ENCODE assay signal across 30 cellular contexts in genomic region chr2:84194906-84195644, GRCh38.
DNase-seq lines count a peak whose midpoint lies in the region; ATAC-seq, FAIRE-seq and TF ChIP-seq lines count a peak whose summit lies in the region.
"Had no signal": no experiment of that assay in that cellular context is flagged by ENCODE, and none has a peak within 500 bp of the region (broad histone marks: within the 10 kb centered on the region; RNA-seq: fewer than 3 reads in every experiment).

No MANE protein-coding gene starts in this region.

- BruUV-seq in HepG2 (replicated peaks; lab: Mats Ljungman, UMichigan): no TSS peak

- no peak overlapping the region for H3K27ac Mint-ChIP-seq in neural progenitor cell
- H3K27ac Mint-ChIP-seq in CD4-positive, alpha-beta T cell: no peak overlapping the region
- H3K27ac Mint-ChIP-seq: CD8-positive, alpha-beta T cell had no signal

- no peak overlapping the region for H3K4me3 Mint-ChIP-seq in neural progenitor cell
- no peak overlapping the region for H3K4me3 Mint-ChIP-seq in CD4-positive, alpha-beta T cell
- H3K4me3 Mint-ChIP-seq: CD8-positive, alpha-beta T cell had no signal

- H3K9me3 Mint-ChIP-seq in neural progenitor cell: no peaks in the 10 kb centered on the region
- peaks cover 2% of the 10 kb centered on the region for H3K9me3 Mint-ChIP-seq in CD4-positive, alpha-beta T cell

- H3K9ac ChIP-seq in HepG2 (ENCODE audit: insufficient read depth, low read depth, low read length) (no peak overlapping the region), neural progenitor cell (no peak overlapping the region)

- no peaks in the 10 kb centered on the region for H3K4me1 Mint-ChIP-seq in neural progenitor cell
- H3K4me1 Mint-ChIP-seq in CD4-positive, alpha-beta T cell (ENCODE audit: low read depth): no peaks in the 10 kb centered on the region

- H3K4me3 ChIP-seq in HepG2 (replicated peaks in 1 of 3; ENCODE audit: insufficient read depth in 1 of 3, low read depth in 2 of 3, low read length in 3 of 3) (no peak overlapping the region), right lobe of liver (no peak overlapping the region), neural progenitor cell (no peak overlapping the region)
- H3K4me3 ChIP-seq: PC-9, SJCRH30 had no signal

- ATAC-seq in HepG2 (no peak), right lobe of liver (no peak), HG02678 (IDR thresholded peaks at IDR 0.05; ENCODE audit: unreplicated experiment) (no peak)
- ATAC-seq in CD4-positive, alpha-beta T cell (ENCODE audit: poor library complexity): no peak
- ATAC-seq: CD8-positive, alpha-beta T cell; Right ventricle myocardium inferior; SK-N-SH treated with all-trans-retinoic acid at 6 μM for 48 hours had no signal

- intact Hi-C loops in HepG2 (cut with micrococcal nuclease; ENCODE audit: unreplicated experiment): no loop called here
- intact Hi-C loops in right lobe of liver (cut with DNase I): no loop called here
- intact Hi-C loops in CD4-positive, alpha-beta T cell (cut with DNase I, micrococcal nuclease): no loop called here

- no peak for TF ChIP-seq CTCF in HepG2 (CRISPR knock-in tag; IDR thresholded peaks at IDR 0.05)
- TF ChIP-seq CTCF in right lobe of liver (IDR thresholded peaks at IDR 0.05): no peak
- TF ChIP-seq CTCF in neural progenitor cell (IDR thresholded peaks at IDR 0.05): no peak
- no peak for TF ChIP-seq CTCF in CD4-positive, alpha-beta T cell (IDR thresholded peaks at IDR 0.05)

- H3K4me1 ChIP-seq in HepG2 (ENCODE audit: insufficient read depth, low read length) (no peaks in the 10 kb centered on the region), right lobe of liver (no peaks in the 10 kb centered on the region), neural progenitor cell (no peaks in the 10 kb centered on the region)
- H3K4me1 ChIP-seq: SJCRH30 had no signal

- no peaks in the 10 kb centered on the region for H4K20me1 ChIP-seq in HepG2 (ENCODE audit: insufficient read depth, low read length)
- no peaks in the 10 kb centered on the region for H4K20me1 ChIP-seq in neural progenitor cell (ENCODE audit: low read depth)

- no peak for TF ChIP-seq RAD21 in HepG2 (CRISPR knock-in tag; IDR thresholded peaks at IDR 0.05)

- no peak for TF ChIP-seq EP300 in HepG2 (IDR thresholded peaks at IDR 0.05; ENCODE audit: low read depth in 2 of 2, low read length in 2 of 2)
- TF ChIP-seq EP300 in HepG2 (CRISPR knock-in tag; IDR thresholded peaks at IDR 0.05; ENCODE audit: borderline replicate concordance): no peak

- H3K4me2 ChIP-seq in HepG2 (ENCODE audit: low read depth, low read length) (no peak overlapping the region), neural progenitor cell (no peak overlapping the region)
- H3K4me2 ChIP-seq: PC-9 had no signal

- CTCF ChIA-PET in HepG2 (lab: Yijun Ruan, JAX; ENCODE audit: low intra/inter-chr PET ratio, low total read pairs): no interaction called here
- CTCF ChIA-PET in CD4-positive, alpha-beta T cell (lab: Charles Lee): no interaction called here

- in situ Hi-C loops in HepG2 (cut with HindIII; ENCODE audit: extremely low pct_ligation_motif_present, low pct_unique_long_range_greater_than_20kb): no loop called here

- H3K27me3 ChIP-seq in HepG2 (ENCODE audit: control insufficient read depth in 1 of 2, insufficient read depth in 2 of 2, low read length in 2 of 2) (peaks cover 0 to 5% of the 10 kb centered on the region in 2 experiments; a peak in 1 of 5 replicates), right lobe of liver (no peaks in the 10 kb centered on the region), neural progenitor cell (no peaks in the 10 kb centered on the region)
- H3K27me3 ChIP-seq in CD4-positive, alpha-beta T cell (ENCODE audit: control insufficient read depth, insufficient read depth, low read length): no peaks in the 10 kb centered on the region
- H3K27me3 ChIP-seq: SJCRH30 had no signal

- DNase-seq in HepG2 (ENCODE audit: low spot score): no peak
- DNase-seq in right lobe of liver: no peak
- peak; percentile 66 for DNase-seq in left kidney (ENCODE audit: low read depth, low spot score)
- DNase-seq in neural progenitor cell (ENCODE audit: low spot score): peak; percentile 24
- no peak for DNase-seq in NCI-H510A (lab: John Stamatoyannopoulos, UW)
- no peak for DNase-seq in CD4-positive, alpha-beta T cell
- DNase-seq: C1 segment of cervical spinal cord; CD8-positive, alpha-beta T cell; DMS79 treated with DMSO at 0.1 percent for 48 hours; GF-D8; HCEC 1CT; Kasumi-1; NCI-H1092 treated with DMSO at 0.1 percent for 48 hours; NCI-H1436; NCI-H187; NCI-H2081 treated with DMSO at 0.1 percent for 48 hours; NCI-H2171; NCI-H226; NCI-H510A treated with DMSO at 0.1 percent for 48 hours; NCI-H774; PC-9; SJCRH30 had no signal

- H3K36me3 ChIP-seq in HepG2 (replicated peaks in 1 of 2; ENCODE audit: control insufficient read depth in 1 of 2, insufficient read depth in 2 of 2, low read length in 2 of 2) (no peaks in the 10 kb centered on the region), right lobe of liver (no peaks in the 10 kb centered on the region), neural progenitor cell (no peaks in the 10 kb centered on the region)
- H3K36me3 ChIP-seq: SJCRH30 had no signal

- H3K27ac ChIP-seq in HepG2 (ENCODE audit: extremely low read length, insufficient read depth, low read length) (no peak overlapping the region), right lobe of liver (no peak overlapping the region), neural progenitor cell (no peak overlapping the region)
- H3K27ac ChIP-seq in CD4-positive, alpha-beta T cell (ENCODE audit: low read depth, low read length): no peak overlapping the region
- H3K27ac ChIP-seq: HL-60, PC-9, SJCRH30 had no signal

- H3K27me3 Mint-ChIP-seq in neural progenitor cell (ENCODE audit: insufficient read depth, low read depth): no peaks in the 10 kb centered on the region
- H3K27me3 Mint-ChIP-seq in CD4-positive, alpha-beta T cell: peaks cover 19% of the 10 kb centered on the region

- H3K9me3 ChIP-seq in HepG2 (ENCODE audit: low read length): no peaks in the 10 kb centered on the region
- no peaks in the 10 kb centered on the region for H3K9me3 ChIP-seq in right lobe of liver
- H3K9me3 ChIP-seq in neural progenitor cell (ENCODE audit: low read depth): no peaks in the 10 kb centered on the region
- no peaks in the 10 kb centered on the region for H3K9me3 ChIP-seq in CD4-positive, alpha-beta T cell (ENCODE audit: control insufficient read depth, low read length)
- H3K9me3 ChIP-seq: SJCRH30 had no signal

- H3K79me2 ChIP-seq in HepG2 (ENCODE audit: insufficient read depth, low read length) (no peaks in the 10 kb centered on the region), neural progenitor cell (ENCODE audit: low read depth) (no peaks in the 10 kb centered on the region)

- POLR2A ChIA-PET in HepG2 (lab: Yijun Ruan, JAX): no interaction called here
- POLR2A ChIA-PET in CD4-positive, alpha-beta T cell (lab: Charles Lee): no interaction called here

- WGBS in HepG2 (ENCODE audit: low lambda C conversion rate): 40% methylated on average over 4 of the region's 4 CpGs
- 55% methylated on average over 4 of the region's 4 CpGs for WGBS in right lobe of liver (ENCODE audit: insufficient coverage, low coverage, low lambda C conversion rate, missing lambda C conversion rate)

- FAIRE-seq in HepG2 (lab: Jason Lieb, UNC): no peak
- FAIRE-seq: A204.1, GM12891, GM19239, H1 had no signal

- no peak overlapping the region for H2AFZ ChIP-seq in HepG2 (ENCODE audit: low read length)
- peak overlapping the region; percentile 68 for H2AFZ ChIP-seq in neural progenitor cell (replicated peaks)
- H2AFZ ChIP-seq: PC-9 had no signal

- no peaks in the 10 kb centered on the region for H3K36me3 Mint-ChIP-seq in neural progenitor cell
- H3K36me3 Mint-ChIP-seq in CD4-positive, alpha-beta T cell (ENCODE audit: low read depth): no peaks in the 10 kb centered on the region
- H3K36me3 Mint-ChIP-seq: CD8-positive, alpha-beta T cell had no signal

- TF ChIP-seq POLR2A in HepG2 (IDR thresholded peaks at IDR 0.05; ENCODE audit: insufficient read depth in 1 of 2, low read depth in 2 of 2, low read length in 2 of 2): no peak
- TF ChIP-seq POLR2A in right lobe of liver (IDR thresholded peaks at IDR 0.05): no peak

- no peaks in the 10 kb centered on the region for H3F3A ChIP-seq in neural progenitor cell (ENCODE audit: low read depth)

TF ChIP-seq in HepG2, 621 proteins besides CTCF, POLR2A, EP300 and RAD21:
- TF ChIP-seq MAFF (IDR thresholded peaks at IDR 0.05; ENCODE audit: low read depth, low read length): peak; percentile 77
- TF ChIP-seq MAFK (conservative IDR thresholded peaks at IDR 0.05 in 1 of 2, IDR thresholded peaks at IDR 0.05 in 1 of 2; ENCODE audit: low read length in 2 of 2): peak; percentile 81 to 82
- no peak for TF ChIP-seq NKX3-1 (CRISPR knock-in tag; IDR thresholded peaks at IDR 0.05)

Comparison
In these comparisons a context has a peak if more than half of its experiments do, and no peak if none do; other contexts are left out.
1. DNase-seq: peak in left kidney (single experiment) and neural progenitor cell (single experiment); none in HepG2 (single experiment), right lobe of liver (0 of 3), NCI-H510A (single experiment) and CD4-positive, alpha-beta T cell (0 of 10).